18 cellular contexts compared by ENCODE assay signal in the genomic region with DNA sequence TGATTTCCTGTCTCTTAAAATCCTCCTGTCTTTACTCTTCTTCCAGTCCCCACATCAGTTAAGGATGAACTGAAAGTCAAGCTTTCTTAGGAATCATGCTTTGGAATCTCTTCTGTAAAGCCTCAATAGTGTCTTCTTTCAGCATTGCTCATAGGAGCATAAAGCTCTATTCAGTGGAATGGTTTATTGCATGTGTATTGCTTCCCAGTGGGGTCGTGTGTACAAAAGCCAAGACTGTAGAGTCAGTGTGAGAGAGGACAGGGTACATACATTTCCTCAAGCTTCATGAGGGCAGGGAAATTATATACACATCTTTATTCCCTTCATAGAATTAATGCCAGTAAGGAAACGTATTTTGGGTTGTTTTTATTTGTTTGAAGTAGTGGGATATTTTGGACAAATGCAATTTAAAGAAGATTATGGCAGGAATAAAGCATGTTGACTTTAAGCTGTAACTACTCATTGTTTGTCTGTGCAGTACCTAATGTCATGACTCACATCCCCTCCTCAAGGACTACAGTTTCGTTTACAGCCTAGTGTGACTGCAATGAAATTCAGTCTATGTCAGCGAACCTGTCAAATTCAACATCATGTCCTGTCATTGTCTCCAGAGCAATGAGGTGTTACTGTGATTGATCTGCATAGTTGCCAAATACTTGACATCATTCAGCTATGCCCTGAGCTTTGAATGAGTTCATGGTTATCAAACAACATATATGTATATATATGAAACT.
DNase-seq lines count a peak whose midpoint lies in the region; ATAC-seq and TF ChIP-seq lines count a peak whose summit lies in the region.
"Had no signal": no experiment of that assay in that cellular context is flagged by ENCODE, and none has a peak within 500 bp of the region (broad histone marks: within the 10 kb centered on the region; RNA-seq: fewer than 3 reads in every experiment).

No MANE protein-coding gene starts in this region.

- ATAC-seq in HG03565 (IDR thresholded peaks at IDR 0.05; ENCODE audit: unreplicated experiment) = no peak
- ATAC-seq: activated naive CD8-positive, alpha-beta T cell treated with anti-CD3 and anti-CD28 coated beads, Interleukin-2, amount 50 U/mL, for 24 hours; heart right ventricle; natural killer cell; stimulated activated effector memory CD8-positive, alpha-beta T cell treated with anti-CD3 and anti-CD28 coated beads, Interleukin-12 subunit alpha, Interleukin-12 subunit beta, amount 100 ng/mL, for 72 hours had no signal

- TF ChIP-seq CTCF in epithelial cell of esophagus (IDR thresholded peaks at IDR 0.05; ENCODE audit: insufficient read depth, low read depth, low read length, missing control alignments) = no peak

- H3K4me3 ChIP-seq in MG63 (no peak overlapping the region), epithelial cell of esophagus (ENCODE audit: low read length) (no peak overlapping the region)
- H3K4me3 ChIP-seq: heart right ventricle, thyroid gland had no signal

- 0 out of 2 replicates have a peak, but pooled peaks cover 1% of the 10 kb centered on the region for H3K9me3 ChIP-seq in MG63
- H3K9me3 ChIP-seq: thyroid gland had no signal

- DNase-seq in MG63 (peak; percentile 1), RPMI8226 (peak; percentile 26), epithelial cell of esophagus (ENCODE audit: low read depth) (peak; percentile 20), renal cortical epithelial cell (ENCODE audit: low read depth) (peak; percentile 30), substantia nigra (lab: John Stamatoyannopoulos, UW) (no peak), NCI-H2196 treated with DMSO at 0.1 percent for 48 hours (lab: John Stamatoyannopoulos, UW; ENCODE audit: unreplicated experiment) (no peak)
- no peak for DNase-seq in central memory CD4-positive, alpha-beta T cell
- DNase-seq: activated CD4-positive, alpha-beta T cell treated with anti-CD3 and anti-CD28 coated beads for 1 hour; activated naive CD8-positive, alpha-beta T cell treated with anti-CD3 and anti-CD28 coated beads, Interleukin-2, amount 50 U/mL, for 24 hours; AML-193; heart right ventricle; HFFc6; natural killer cell; NCI-H1417 treated with DMSO at 0.1 percent for 48 hours; NCI-H446; thyroid gland had no signal

- H3K27ac ChIP-seq in substantia nigra (ENCODE audit: low read depth, low read length, poor library complexity, severe bottlenecking) = no peak overlapping the region
- H3K27ac ChIP-seq: heart right ventricle, thyroid gland had no signal

- no peaks in the 10 kb centered on the region for H3K27me3 ChIP-seq in MG63
- H3K27me3 ChIP-seq: heart right ventricle, thyroid gland had no signal

- no peaks in the 10 kb centered on the region for H3K36me3 ChIP-seq in MG63
- H3K36me3 ChIP-seq: heart right ventricle, thyroid gland had no signal

Comparison
In these comparisons a context has a peak if more than half of its experiments do, and no peak if none do; other contexts are left out.
1. DNase-seq: peak in MG63 (single experiment), RPMI8226 (single experiment), epithelial cell of esophagus (single experiment) and renal cortical epithelial cell (single experiment); none in substantia nigra (0 of 49), central memory CD4-positive, alpha-beta T cell (single experiment) and NCI-H2196 treated with DMSO at 0.1 percent for 48 hours (single experiment).